Comparison of ENCODE assay signal across 9 cellular contexts in the genomic region with DNA sequence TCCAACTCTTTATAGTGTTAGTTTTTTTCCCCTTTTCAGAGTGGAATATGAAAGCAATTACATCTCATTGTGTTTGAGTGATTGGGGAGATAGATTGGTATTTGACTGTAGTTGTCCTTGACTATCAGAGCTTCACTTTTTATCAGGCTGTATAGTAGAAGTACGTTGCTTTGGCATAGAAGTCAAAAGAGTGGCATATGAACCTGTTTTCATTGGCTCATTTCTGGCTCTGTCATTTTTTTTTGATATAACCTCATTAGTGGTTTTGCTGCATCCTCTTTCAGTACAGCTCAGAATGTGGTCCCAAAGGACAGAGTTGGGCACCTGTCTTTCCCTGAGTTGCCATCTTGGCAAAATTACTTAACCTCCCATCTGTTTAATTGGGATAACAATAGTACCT. TPM values are rescaled to one million over a fixed set of nuclear protein-coding genes. Genes with fewer than 3 reads are reported as not detected.
A peak's percentile ranks its signal among the peaks of the same experiment; 100 is the strongest.
DNase-seq lines count a peak whose midpoint lies in the region; ATAC-seq, FAIRE-seq and TF ChIP-seq lines count a peak whose summit lies in the region.
"Had no signal": no experiment of that assay in that cellular context is flagged by ENCODE, and none has a peak within 500 bp of the region (broad histone marks: within the 10 kb centered on the region; RNA-seq: fewer than 3 reads in every experiment).

No MANE protein-coding gene starts in this region.

- TF ChIP-seq EP300 in A549 (IDR thresholded peaks at IDR 0.05): no peak

- in situ Hi-C loops in ACHN (cut with HindIII; ENCODE audit: low pct_ligation_motif_present, low pct_unique_long_range_greater_than_20kb, low sequenced_read_pairs): no loop called here

- TF ChIP-seq POLR2A in A549 (IDR thresholded peaks at IDR 0.05; ENCODE audit: low read length): no peak

- 0% methylated on average over 1 of the region's 1 CpG for WGBS in A549 (ENCODE audit: missing lambda C conversion rate)

- CTCF ChIA-PET in A549 (lab: Yijun Ruan, JAX): interaction anchor here (0.6 to 1.7 kb wide), 2 partner anchors 38 to 50 kb away, joined by 3 read pairs; no protein-coding TSS in a partner anchor

- no peaks in the 10 kb centered on the region for H3K36me3 ChIP-seq in kidney epithelial cell (ENCODE audit: control insufficient read depth, insufficient read depth, low read length)
- H3K36me3 ChIP-seq: neutrophil had no signal

- H3K9me3 ChIP-seq in A549: no peaks in the 10 kb centered on the region
- H3K9me3 ChIP-seq: neutrophil had no signal

- no peak for TF ChIP-seq RAD21 in A549 (conservative IDR thresholded peaks at IDR 0.05 in 1 of 2, IDR thresholded peaks at IDR 0.05 in 1 of 2)

- peak overlapping the region; percentile 70 to 99; a peak in 5 of 6 replicates for H3K27ac ChIP-seq in A549

- FAIRE-seq in A549 (lab: Jason Lieb, UNC): no peak
- no peak for FAIRE-seq in RCC 7860 (lab: Jason Lieb, UNC)

- H3K4me2 ChIP-seq in A549: peak overlapping the region; percentile 85

- ATAC-seq in A549: no peak
- ATAC-seq in GM18519 (IDR thresholded peaks at IDR 0.05; ENCODE audit: low FRiP score, unreplicated experiment): peak; percentile 32
- peak; percentile 26 for ATAC-seq in HG03442 (IDR thresholded peaks at IDR 0.05; ENCODE audit: unreplicated experiment)

- no peaks in the 10 kb centered on the region for H3K27me3 ChIP-seq in kidney epithelial cell (ENCODE audit: control insufficient read depth, insufficient read depth, low read length)
- H3K27me3 ChIP-seq: neutrophil had no signal

- H3K4me3 ChIP-seq in A549: peak overlapping the region; percentile 91
- H3K4me3 ChIP-seq in WI38 (ENCODE audit: low read depth, low read length): peak overlapping the region; percentile 92
- peak overlapping the region; percentile 65 for H3K4me3 ChIP-seq in kidney epithelial cell (ENCODE audit: low read depth, low read length)

- DNase-seq in A549 (ENCODE audit: low read depth in 1 of 2, low spot score in 1 of 2): no peak
- DNase-seq in kidney epithelial cell (ENCODE audit: low read depth): no peak
- no peak for DNase-seq in ACHN
- DNase-seq in activated CD4-positive, alpha-beta T cell treated with anti-CD3 and anti-CD28 coated beads for 48 hours: no peak
- DNase-seq in RCC 7860 (ENCODE audit: low spot score): no peak

- TF ChIP-seq CTCF in A549 (IDR thresholded peaks at IDR 0.05): no peak
- TF ChIP-seq CTCF in WI38 (IDR thresholded peaks at IDR 0.05; ENCODE audit: low read depth, low read length): no peak
- no peak for TF ChIP-seq CTCF in kidney epithelial cell (IDR thresholded peaks at IDR 0.05; ENCODE audit: insufficient read depth, low read length, poor library complexity, severe bottlenecking)

- POLR2A ChIA-PET in A549 (lab: Yijun Ruan, JAX): no interaction called here

- peaks cover 12% of the 10 kb centered on the region; the same call in 2 of the 3 replicates for H3K4me1 ChIP-seq in A549

TF ChIP-seq in A549, 52 proteins besides CTCF, POLR2A, EP300 and RAD21:
- TF ChIP-seq RFX5 (IDR thresholded peaks at IDR 0.05) (no peak), EHF (CRISPR knock-in tag; IDR thresholded peaks at IDR 0.05) (no peak), JUN (IDR thresholded peaks at IDR 0.05) (no peak), POLR2AphosphoS2 (conservative IDR thresholded peaks at IDR 0.05; ENCODE audit: low read length) (no peak)

RNA-seq across cellular contexts. Expression of gene TMA16, which starts 1.4 kb away (rescaled TPM):
- polyA plus RNA-seq in A549 (2011; rRNA removed) (14.2 and 28.5 TPM in 2 replicates), A549 (2017; fragmentation: RNase III; extraction: RNeasy Plus Mini Kit Qiagen cat#74134 plus additional on column Dnase treatment) (36.1 to 39.2 TPM (median 37.0 TPM) in 3 replicates)
- polyA plus RNA-seq in A549 (2012; cell fraction: cytosol; rRNA removed): 6.0 and 9.0 TPM in 2 replicates
- 2.1 and 4.0 TPM in 2 replicates for polyA plus RNA-seq in A549 (2012; cell fraction: nucleus; rRNA removed)
- polyA minus RNA-seq in A549 (2011; rRNA and poly(A)+ RNA removed): 12.1 and 13.0 TPM in 2 replicates
- total RNA-seq in kidney epithelial cell: 22.1 and 30.7 TPM in 2 replicates

RNA-seq across cellular contexts. Expression of gene TKTL2, which starts 22.3 kb away (rescaled TPM):
- polyA plus RNA-seq in A549 (2011; rRNA removed) (not detected in 2 replicates), A549 (2017; fragmentation: RNase III; extraction: RNeasy Plus Mini Kit Qiagen cat#74134 plus additional on column Dnase treatment) (not detected in 3 replicates)
- not detected in 2 replicates for polyA plus RNA-seq in A549 (2012; cell fraction: cytosol; rRNA removed)
- 0.01 TPM in 1 of 2 replicates, not detected in the other for polyA plus RNA-seq in A549 (2012; cell fraction: nucleus; rRNA removed)
- not detected in 2 replicates for polyA minus RNA-seq in A549 (2011; rRNA and poly(A)+ RNA removed)
- total RNA-seq in kidney epithelial cell: not detected in 2 replicates

Comparison
In these comparisons a context has a peak if more than half of its experiments do, and no peak if none do; other contexts are left out.
1. ATAC-seq: peak in GM18519 (single experiment) and HG03442 (single experiment); none in A549 (0 of 2).
2. Peak in every context shown above with its lines, with median percentiles within 50 percentile points of each other: H3K4me3 ChIP-seq.